ENCODE assay signal across 22 cellular contexts in the genomic region with DNA sequence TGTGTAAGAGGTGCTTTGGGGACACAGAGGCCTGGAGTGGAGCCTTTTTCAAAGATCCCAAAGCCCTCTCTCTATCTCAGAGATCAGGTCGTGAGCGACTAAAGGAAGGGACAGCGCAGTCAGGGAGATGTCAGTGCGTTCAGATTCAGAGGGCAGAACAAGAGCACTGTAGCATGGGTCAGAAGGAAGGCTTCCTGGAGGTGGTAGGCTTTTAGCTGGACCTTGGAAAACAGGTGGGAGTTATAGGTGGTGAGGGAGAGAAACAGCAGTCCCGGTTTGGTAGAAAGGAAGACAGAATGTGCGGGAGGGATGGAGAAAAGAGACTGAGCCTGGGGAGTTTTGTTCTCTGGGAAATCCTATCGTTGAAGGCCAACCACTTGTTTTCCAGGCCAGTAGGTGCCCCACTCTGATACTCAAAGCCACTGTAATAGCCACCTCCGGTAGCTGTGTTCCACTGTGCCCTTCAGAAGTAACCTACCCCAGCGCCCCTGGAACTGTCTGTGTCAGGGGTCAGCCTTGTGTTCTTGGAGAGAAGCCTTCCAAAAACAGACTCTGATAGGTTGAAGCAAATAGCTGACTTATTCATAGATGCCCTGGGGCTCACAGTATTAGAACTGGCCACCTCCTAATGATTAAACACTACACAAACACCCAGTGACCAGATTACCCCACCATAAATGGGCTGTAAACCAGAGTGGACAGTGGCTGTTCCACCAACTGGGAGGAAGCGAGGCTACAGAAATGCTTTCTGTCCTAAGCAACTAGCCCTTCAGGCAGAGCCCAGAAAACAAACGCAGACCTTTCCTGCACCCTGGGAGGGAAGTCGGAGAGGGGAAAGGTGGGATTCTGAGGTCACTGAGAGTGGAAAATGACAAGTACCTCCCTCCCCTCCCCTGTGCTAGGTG.
A peak's percentile ranks its signal among the peaks of the same experiment; 100 is the strongest.
DNase-seq lines count a peak whose midpoint lies in the region; ATAC-seq and TF ChIP-seq lines count a peak whose summit lies in the region.
"Had no signal": no experiment of that assay in that cellular context is flagged by ENCODE, and none has a peak within 500 bp of the region (broad histone marks: within the 10 kb centered on the region; RNA-seq: fewer than 3 reads in every experiment).

No MANE protein-coding gene starts in this region.

- ATAC-seq in IMR-90 (ENCODE audit: low read depth): no peak
- ATAC-seq in mucosa of descending colon: peak; percentile 50
- ATAC-seq: effector memory CD8-positive, alpha-beta T cell; T-cell had no signal

- H3K9me3 ChIP-seq in Caco-2 (no peaks in the 10 kb centered on the region), IMR-90 (ENCODE audit: control insufficient read depth, insufficient read depth, low read length) (no peaks in the 10 kb centered on the region), left ventricle myocardium inferior (replicated peaks) (no peaks in the 10 kb centered on the region), mucosa of descending colon (no peaks in the 10 kb centered on the region)
- H3K9me3 ChIP-seq: suprapubic skin had no signal

- POLR2A ChIA-PET in Caco-2 (lab: Charles Lee): interaction anchor here (1.6 kb wide), 1 partner anchor 11 kb away, joined by 4 read pairs; no protein-coding TSS in a partner anchor
- POLR2A ChIA-PET in IMR-90 (lab: Charles Lee; ENCODE audit: unreplicated experiment): no interaction called here
- POLR2A ChIA-PET in GM10248 (lab: Yijun Ruan, JAX): no interaction called here

- no peak overlapping the region for H2BK5ac ChIP-seq in IMR-90 (ENCODE audit: low read depth, low read length, poor library complexity, severe bottlenecking)

- peaks cover 4 to 6% of the 10 kb centered on the region in 2 experiments; a peak in 2 of 4 replicates for H3K79me1 ChIP-seq in IMR-90 (ENCODE audit: low read depth in 1 of 2, low read length in 2 of 2)

- H3K4me1 ChIP-seq in Caco-2: peaks cover 48% of the 10 kb centered on the region
- no peaks in the 10 kb centered on the region for H3K4me1 ChIP-seq in IMR-90 (ENCODE audit: control insufficient read depth, insufficient read depth, low read length)
- H3K4me1 ChIP-seq in left ventricle myocardium inferior: peaks cover 60% of the 10 kb centered on the region
- peaks cover 4% of the 10 kb centered on the region for H3K4me1 ChIP-seq in mucosa of descending colon (ENCODE audit: low read depth)
- H3K4me1 ChIP-seq: suprapubic skin had no signal

- H3K36me3 Mint-ChIP-seq in Caco-2 (ENCODE audit: insufficient read depth, unreplicated experiment): no peaks in the 10 kb centered on the region
- H3K36me3 Mint-ChIP-seq in activated naive CD8-positive, alpha-beta T cell treated with anti-CD3 and anti-CD28 coated beads for 36 hours: no peaks in the 10 kb centered on the region
- H3K36me3 Mint-ChIP-seq: T-cell had no signal

- H3K9me3 Mint-ChIP-seq in Caco-2 (ENCODE audit: unreplicated experiment): no peaks in the 10 kb centered on the region
- no peaks in the 10 kb centered on the region for H3K9me3 Mint-ChIP-seq in activated naive CD8-positive, alpha-beta T cell treated with anti-CD3 and anti-CD28 coated beads for 36 hours
- H3K9me3 Mint-ChIP-seq: CD4-positive, alpha-beta T cell; effector memory CD8-positive, alpha-beta T cell; T-cell had no signal

- no peak overlapping the region for H3K9ac ChIP-seq in IMR-90 (ENCODE audit: low read depth, low read length)

- H3K27me3 ChIP-seq in Caco-2 (replicated peaks; ENCODE audit: control insufficient read depth, insufficient read depth, low read length) (no peaks in the 10 kb centered on the region), IMR-90 (ENCODE audit: control insufficient read depth, insufficient read depth, low read length) (no peaks in the 10 kb centered on the region), left ventricle myocardium inferior (ENCODE audit: low read depth) (no peaks in the 10 kb centered on the region)
- H3K27me3 ChIP-seq: suprapubic skin had no signal

- no peak overlapping the region for H3K18ac ChIP-seq in IMR-90 (ENCODE audit: low read depth, low read length)

- 0 out of 2 replicates have a peak, but pooled peaks cover 3% of the 10 kb centered on the region for H4K20me1 ChIP-seq in IMR-90 (ENCODE audit: insufficient read depth, low read length)

- DNase-seq in Caco-2 (peak; percentile 84 to 92), IMR-90 (no peak), left ventricle myocardium inferior (no peak), mucosa of descending colon (no peak), medulla oblongata (ENCODE audit: extremely low spot score) (no peak), GM10248 (ENCODE audit: extremely low spot score) (no peak)
- no peak for DNase-seq in stimulated activated CD4-positive, alpha-beta T cell treated with anti-CD3 and anti-CD28 coated beads, Interleukin-4, amount 100 ng/mL, for 1 hour
- no peak for DNase-seq in activated naive CD8-positive, alpha-beta T cell treated with anti-CD3 and anti-CD28 coated beads for 36 hours
- DNase-seq: activated CD4-positive, alpha-beta T cell treated with anti-CD3 and anti-CD28 coated beads, Interleukin-2, amount 50 U/mL, for 4 hours; activated gamma-delta T cell; amniotic stem cell; CD4-positive, alpha-beta T cell; cerebellar nuclear complex; DMS79; effector memory CD8-positive, alpha-beta T cell; glutamatergic neuron; KG1; NCI-H1048; NCI-H510A treated with DMSO at 0.1 percent for 48 hours; retina; T-cell had no signal

- H2BK20ac ChIP-seq in IMR-90 (ENCODE audit: low read depth, low read length): no peak overlapping the region

- no peak for TF ChIP-seq RAD21 in IMR-90 (IDR thresholded peaks at IDR 0.05; ENCODE audit: low read length)

- no peak overlapping the region for H4K91ac ChIP-seq in IMR-90 (ENCODE audit: insufficient read depth, low read depth, low read length)

- no peak overlapping the region for H4K8ac ChIP-seq in IMR-90 (ENCODE audit: low read depth in 2 of 2, low read length in 2 of 2)

- H2BK120ac ChIP-seq in IMR-90 (ENCODE audit: low read depth, low read length): no peak overlapping the region

- no peak for TF ChIP-seq POLR2A in IMR-90 (IDR thresholded peaks at IDR 0.05; ENCODE audit: low read depth, low read length)

- no peak overlapping the region for H2AFZ ChIP-seq in IMR-90 (replicated peaks; ENCODE audit: low read length, poor library complexity)

- intact Hi-C loops in Caco-2 (cut with micrococcal nuclease; ENCODE audit: unreplicated experiment) (loop anchor here (1.0 kb wide), 6 partner anchors 11 to 50 kb away; no protein-coding TSS in a partner anchor), IMR-90 (cut with micrococcal nuclease) (no loop called here), left ventricle myocardium inferior (cut with micrococcal nuclease) (no loop called here), mucosa of descending colon (cut with DNase I, micrococcal nuclease) (no loop called here)

- peak overlapping the region; percentile 65 for H3K27ac Mint-ChIP-seq in Caco-2 (ENCODE audit: unreplicated experiment)
- H3K27ac Mint-ChIP-seq in activated naive CD8-positive, alpha-beta T cell treated with anti-CD3 and anti-CD28 coated beads for 36 hours: no peak overlapping the region
- H3K27ac Mint-ChIP-seq: CD4-positive, alpha-beta T cell; effector memory CD8-positive, alpha-beta T cell; T-cell had no signal

- peak overlapping the region; percentile 52 for H3K4me3 Mint-ChIP-seq in Caco-2 (ENCODE audit: unreplicated experiment)
- H3K4me3 Mint-ChIP-seq in activated naive CD8-positive, alpha-beta T cell treated with anti-CD3 and anti-CD28 coated beads for 36 hours: no peak overlapping the region
- H3K4me3 Mint-ChIP-seq: CD4-positive, alpha-beta T cell; effector memory CD8-positive, alpha-beta T cell; T-cell had no signal

- no peak overlapping the region for H3K14ac ChIP-seq in IMR-90 (replicated peaks; ENCODE audit: low read depth, low read length)

- BruUV-seq in Caco-2 (replicated peaks; lab: Mats Ljungman, UMichigan) (TSS peak; percentile 71), IMR-90 (replicated peaks; lab: Mats Ljungman, UMichigan) (no TSS peak)

- dilution Hi-C loops in IMR-90 (cut with HindIII; ENCODE audit: low sequenced_read_pairs, unreplicated experiment): no loop called here

- H4K5ac ChIP-seq in IMR-90 (ENCODE audit: low read depth, low read length): no peak overlapping the region

- H3K36me3 ChIP-seq in Caco-2 (ENCODE audit: control insufficient read depth, insufficient read depth, low read length) (no peaks in the 10 kb centered on the region), IMR-90 (ENCODE audit: control insufficient read depth, insufficient read depth, low read length) (0 out of 2 replicates have a peak, but pooled peaks cover 2% of the 10 kb centered on the region), left ventricle myocardium inferior (no peaks in the 10 kb centered on the region), mucosa of descending colon (ENCODE audit: low read depth) (no peaks in the 10 kb centered on the region)
- H3K36me3 ChIP-seq: suprapubic skin had no signal

- in situ Hi-C loops in IMR-90 (cut with MboI; ENCODE audit: low sequenced_read_pairs): no loop called here

- H3K27ac ChIP-seq in IMR-90 (ENCODE audit: insufficient read depth, low read length) (no peak overlapping the region), left ventricle myocardium inferior (replicated peaks) (peak overlapping the region; percentile 81)
- H3K27ac ChIP-seq: suprapubic skin had no signal

- H2AK9ac ChIP-seq in IMR-90 (replicated peaks; ENCODE audit: low read depth, low read length, poor library complexity): no peak overlapping the region

- no peak overlapping the region for H3K4me2 ChIP-seq in IMR-90 (ENCODE audit: low read depth, low read length)

- H3K56ac ChIP-seq in IMR-90 (ENCODE audit: extremely low read depth, insufficient read depth, low read length): no peak overlapping the region

- CTCF ChIA-PET in Caco-2 (lab: Charles Lee): interaction anchor here (0.6 to 2.3 kb wide), 5 partner anchors 11 to 51 kb away, joined by 3 to 5 read pairs (median 4); no protein-coding TSS in a partner anchor
- CTCF ChIA-PET in IMR-90 (lab: Yijun Ruan, JAX): no interaction called here
- CTCF ChIA-PET in GM10248 (lab: Yijun Ruan, JAX): interaction anchor here (1.4 kb wide), 1 partner anchor 12 kb away, joined by 4 read pairs; no protein-coding TSS in a partner anchor

- 0 out of 2 replicates have a peak overlapping the region, but pooled peaks have one; percentile 6 for H2AK5ac ChIP-seq in IMR-90 (ENCODE audit: low read depth, low read length)

- no peaks in the 10 kb centered on the region for H3K9me1 ChIP-seq in IMR-90 (ENCODE audit: insufficient read depth, low read length)

- peaks cover 42% of the 10 kb centered on the region for H3K4me1 Mint-ChIP-seq in Caco-2 (ENCODE audit: low read depth, unreplicated experiment)
- no peaks in the 10 kb centered on the region for H3K4me1 Mint-ChIP-seq in activated naive CD8-positive, alpha-beta T cell treated with anti-CD3 and anti-CD28 coated beads for 36 hours
- H3K4me1 Mint-ChIP-seq: T-cell had no signal

- H3K4me3 ChIP-seq in Caco-2 (ENCODE audit: low read depth, low read length): no peak overlapping the region
- no peak overlapping the region for H3K4me3 ChIP-seq in IMR-90 (ENCODE audit: insufficient read depth, low read depth, low read length)
- H3K4me3 ChIP-seq in left ventricle myocardium inferior: no peak overlapping the region
- no peak overlapping the region for H3K4me3 ChIP-seq in mucosa of descending colon
- H3K4me3 ChIP-seq: suprapubic skin had no signal

- no peaks in the 10 kb centered on the region for H3K27me3 Mint-ChIP-seq in Caco-2 (ENCODE audit: insufficient read depth, unreplicated experiment)
- peaks cover 10% of the 10 kb centered on the region for H3K27me3 Mint-ChIP-seq in activated naive CD8-positive, alpha-beta T cell treated with anti-CD3 and anti-CD28 coated beads for 36 hours

- WGBS in IMR-90 (ENCODE audit: extremely low coverage in 2 of 2, insufficient read length in 1 of 2), 2 experiments: no CpG with 5 or more reads among the region's 12 CpGs

- no peak overlapping the region for H3K4ac ChIP-seq in IMR-90 (ENCODE audit: low read depth, low read length)

- no peak overlapping the region for H2BK15ac ChIP-seq in IMR-90 (ENCODE audit: low read depth, low read length)

- TF ChIP-seq CTCF in Caco-2 (IDR thresholded peaks at IDR 0.05; ENCODE audit: insufficient read depth in 1 of 2, low read depth in 1 of 2, low read length in 1 of 2, severe bottlenecking in 1 of 2, unreplicated experiment in 1 of 2): no peak
- TF ChIP-seq CTCF in IMR-90 (conservative IDR thresholded peaks at IDR 0.05; ENCODE audit: low read depth, low read length): no peak
- no peak for TF ChIP-seq CTCF in left ventricle myocardium inferior (IDR thresholded peaks at IDR 0.05; ENCODE audit: borderline replicate concordance)
- TF ChIP-seq CTCF in mucosa of descending colon (IDR thresholded peaks at IDR 0.05): no peak
- TF ChIP-seq CTCF in GM10248 (IDR thresholded peaks at IDR 0.05; ENCODE audit: control extremely low read depth, extremely low read depth, low read depth, missing control alignments): no peak

- H3K23ac ChIP-seq in IMR-90 (ENCODE audit: low read depth, low read length): no peak overlapping the region

Comparison
In these comparisons a context has a peak if more than half of its experiments do, and no peak if none do; other contexts are left out.
1. DNase-seq: peak in Caco-2 (2 of 2); none in IMR-90 (single experiment), left ventricle myocardium inferior (single experiment), mucosa of descending colon (0 of 3), medulla oblongata (single experiment), stimulated activated CD4-positive, alpha-beta T cell treated with anti-CD3 and anti-CD28 coated beads, Interleukin-4, amount 100 ng/mL, for 1 hour (single experiment), activated naive CD8-positive, alpha-beta T cell treated with anti-CD3 and anti-CD28 coated beads for 36 hours (single experiment) and GM10248 (single experiment).